Comparison of ENCODE assay signal across 20 cellular contexts in the genomic region with DNA sequence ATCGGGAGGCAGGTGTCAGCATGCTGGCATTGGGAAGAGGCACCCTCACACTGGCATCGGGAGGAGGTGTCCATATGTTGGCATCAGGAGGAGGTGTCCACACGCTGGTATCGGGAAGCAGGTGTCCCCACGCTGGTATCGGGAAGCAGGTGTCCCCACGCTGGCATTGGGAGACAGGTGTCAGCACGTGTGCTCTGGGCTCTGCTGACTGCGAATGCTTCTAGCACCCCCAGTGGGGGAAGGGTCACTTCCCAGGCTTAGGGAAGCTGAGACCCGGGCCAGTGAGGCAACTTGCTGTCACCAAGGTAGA.
DNase-seq lines count a peak whose midpoint lies in the region; TF ChIP-seq lines count a peak whose summit lies in the region.
"Had no signal": no experiment of that assay in that cellular context is flagged by ENCODE, and none has a peak within 500 bp of the region (broad histone marks: within the 10 kb centered on the region; RNA-seq: fewer than 3 reads in every experiment).

No MANE protein-coding gene starts in this region.

- H3K27ac Mint-ChIP-seq in T-helper 2 cell treated with Interferon-gamma antibody and Interleukin-4, amounts not matched to agents 5 μg/mL and 100 μg/mL, for 36 hours: peak overlapping the region; percentile 85
- peak overlapping the region in 4 of 7 donors; percentile 24 to 90 (median 88) for H3K27ac Mint-ChIP-seq in CD4-positive, alpha-beta memory T cell
- H3K27ac Mint-ChIP-seq in endodermal cell: no peak overlapping the region

- no peaks in the 10 kb centered on the region for H3K27me3 Mint-ChIP-seq in T-helper 2 cell treated with Interferon-gamma antibody and Interleukin-4, amounts not matched to agents 5 μg/mL and 100 μg/mL, for 36 hours (ENCODE audit: low read depth)
- no peaks in the 10 kb centered on the region for H3K27me3 Mint-ChIP-seq in CD4-positive, alpha-beta memory T cell
- no peaks in the 10 kb centered on the region for H3K27me3 Mint-ChIP-seq in endodermal cell (ENCODE audit: insufficient read depth)

- DNase-seq in T-helper 2 cell treated with Interferon-gamma antibody and Interleukin-4, amounts not matched to agents 5 μg/mL and 100 μg/mL, for 36 hours (ENCODE audit: low spot score): no peak
- no peak for DNase-seq in T-helper 2 cell
- DNase-seq in CD4-positive, alpha-beta memory T cell: no peak
- DNase-seq in NCI-H774 (lab: John Stamatoyannopoulos, UW): peak; percentile 61
- DNase-seq in endodermal cell: peak; percentile 44
- no peak for DNase-seq in AML-193 (lab: John Stamatoyannopoulos, UW)
- DNase-seq in DMS 273 treated with DMSO at 0.1 percent for 48 hours (lab: John Stamatoyannopoulos, UW): no peak
- no peak for DNase-seq in HPDE6-E6E7 (ENCODE audit: extremely low spot score)
- DNase-seq: cortex of kidney; EL; immature natural killer cell; mucosa of descending colon; NCI-H1092; occipital lobe; PC-3; retina; SHP77 treated with DMSO at 0.1 percent for 48 hours; stimulated activated CD8-positive, alpha-beta memory T cell treated with anti-CD3 and anti-CD28 coated beads, Interleukin-4, amount 100 ng/mL, for 48 hours; T-helper 9 cell had no signal

- H3K9ac ChIP-seq in endodermal cell (ENCODE audit: extremely low read depth, low read length, poor library complexity, severe bottlenecking): no peak overlapping the region

- H3K36me3 ChIP-seq in CD4-positive, alpha-beta memory T cell (ENCODE audit: insufficient read depth, low read length): no peaks in the 10 kb centered on the region
- no peaks in the 10 kb centered on the region for H3K36me3 ChIP-seq in endodermal cell (ENCODE audit: control insufficient read depth, insufficient read depth, low read length)
- H3K36me3 ChIP-seq: breast epithelium had no signal

- H3K36me3 Mint-ChIP-seq in T-helper 2 cell treated with Interferon-gamma antibody and Interleukin-4, amounts not matched to agents 5 μg/mL and 100 μg/mL, for 36 hours (ENCODE audit: low read depth): peaks cover 5% of the 10 kb centered on the region
- no peaks in the 10 kb centered on the region for H3K36me3 Mint-ChIP-seq in CD4-positive, alpha-beta memory T cell
- H3K36me3 Mint-ChIP-seq in endodermal cell (ENCODE audit: low read depth): no peaks in the 10 kb centered on the region
- H3K36me3 Mint-ChIP-seq: immature natural killer cell had no signal

- H3K9me3 Mint-ChIP-seq in T-helper 2 cell treated with Interferon-gamma antibody and Interleukin-4, amounts not matched to agents 5 μg/mL and 100 μg/mL, for 36 hours: no peaks in the 10 kb centered on the region
- no peaks in the 10 kb centered on the region for H3K9me3 Mint-ChIP-seq in CD4-positive, alpha-beta memory T cell
- H3K9me3 Mint-ChIP-seq in endodermal cell: no peaks in the 10 kb centered on the region
- H3K9me3 Mint-ChIP-seq: immature natural killer cell had no signal

- CTCF ChIA-PET in CD4-positive, alpha-beta memory T cell (lab: Charles Lee; ENCODE audit: partially characterized antibody): interaction anchor here (0.7 to 16.0 kb wide), 3 partner anchors 29 to 204 kb away, joined by 3 to 424 read pairs (median 3); no protein-coding TSS in a partner anchor

- no peaks in the 10 kb centered on the region for H3K9me3 ChIP-seq in CD4-positive, alpha-beta memory T cell (ENCODE audit: control insufficient read depth in 1 of 2, low read length in 2 of 2)
- H3K9me3 ChIP-seq in endodermal cell (ENCODE audit: control insufficient read depth, low read length): no peaks in the 10 kb centered on the region
- H3K9me3 ChIP-seq: breast epithelium, mucosa of descending colon had no signal

- WGBS in endodermal cell (ENCODE audit: insufficient coverage in 1 of 2, insufficient read length in 1 of 2), 2 experiments: 83 to 100% methylated on average over 2 to 10 of the region's 10 CpGs

- peaks cover 90% of the 10 kb centered on the region for H3K4me1 ChIP-seq in CD4-positive, alpha-beta memory T cell (ENCODE audit: insufficient read depth, low read length)
- no peaks in the 10 kb centered on the region for H3K4me1 ChIP-seq in endodermal cell (ENCODE audit: control insufficient read depth, insufficient read depth, low read length)
- H3K4me1 ChIP-seq: breast epithelium had no signal

- H3K4me1 Mint-ChIP-seq in T-helper 2 cell treated with Interferon-gamma antibody and Interleukin-4, amounts not matched to agents 5 μg/mL and 100 μg/mL, for 36 hours (ENCODE audit: low read depth): peaks cover 87% of the 10 kb centered on the region
- H3K4me1 Mint-ChIP-seq in CD4-positive, alpha-beta memory T cell: peaks cover 71 to 99% (median 85%) of the 10 kb centered on the region in 4 donors
- no peaks in the 10 kb centered on the region for H3K4me1 Mint-ChIP-seq in endodermal cell

- POLR2A ChIA-PET in CD4-positive, alpha-beta memory T cell (lab: Charles Lee; ENCODE audit: partially characterized antibody): interaction anchor here (1.4 to 22.0 kb wide), 7 partner anchors 15 to 156 kb away, joined by 4 to 675 read pairs (median 30); partner anchors contain the start of gene IKZF1

- H3K4me3 ChIP-seq in CD4-positive, alpha-beta memory T cell (ENCODE audit: low read length in 2 of 2): no peak overlapping the region
- H3K4me3 ChIP-seq in endodermal cell (ENCODE audit: low read length): no peak overlapping the region
- H3K4me3 ChIP-seq: breast epithelium, mucosa of descending colon had no signal

- no peak for TF ChIP-seq CTCF in endodermal cell (conservative IDR thresholded peaks at IDR 0.05)

- H3K27ac ChIP-seq in CD4-positive, alpha-beta memory T cell (ENCODE audit: low read depth, low read length): no peak overlapping the region
- H3K27ac ChIP-seq in endodermal cell (ENCODE audit: low read depth, low read length): no peak overlapping the region
- H3K27ac ChIP-seq: breast epithelium had no signal

- intact Hi-C loops in CD4-positive, alpha-beta memory T cell (cut with micrococcal nuclease): no loop called here

- no peaks in the 10 kb centered on the region for H3K27me3 ChIP-seq in CD4-positive, alpha-beta memory T cell (ENCODE audit: insufficient read depth, low read length)
- H3K27me3 ChIP-seq in endodermal cell (ENCODE audit: control insufficient read depth, insufficient read depth, low read length, poor library complexity, severe bottlenecking): no peaks in the 10 kb centered on the region
- H3K27me3 ChIP-seq: breast epithelium had no signal

- peak overlapping the region; percentile 61 for H3K4me3 Mint-ChIP-seq in T-helper 2 cell treated with Interferon-gamma antibody and Interleukin-4, amounts not matched to agents 5 μg/mL and 100 μg/mL, for 36 hours
- H3K4me3 Mint-ChIP-seq in CD4-positive, alpha-beta memory T cell: peak overlapping the region in 2 of 8 donors; percentile 63 to 76
- no peak overlapping the region for H3K4me3 Mint-ChIP-seq in endodermal cell

Comparison
In these comparisons a context has a peak if more than half of its experiments do, and no peak if none do; other contexts are left out.
1. DNase-seq: peak in NCI-H774 (single experiment) and endodermal cell (single experiment); none in T-helper 2 cell treated with Interferon-gamma antibody and Interleukin-4, amounts not matched to agents 5 μg/mL and 100 μg/mL, for 36 hours (single experiment), T-helper 2 cell (0 of 5), CD4-positive, alpha-beta memory T cell (0 of 5), AML-193 (0 of 2), DMS 273 treated with DMSO at 0.1 percent for 48 hours (single experiment) and HPDE6-E6E7 (single experiment).